13 cellular contexts compared by ENCODE assay signal in genomic region chr21:32565856-32566465, GRCh38.
"Had no signal": no experiment of that assay in that cellular context is flagged by ENCODE, and none has a peak within 500 bp of the region (broad histone marks: within the 10 kb centered on the region; RNA-seq: fewer than 3 reads in every experiment).

No MANE protein-coding gene starts in this region.

- H3K4me3 ChIP-seq: heart left ventricle had no signal

- ATAC-seq: activated T-helper 17 cell treated with anti-CD3 and anti-CD28 coated beads, Interleukin-2, amount 50 U/mL, for 72 hours; heart left ventricle; natural killer cell treated with Interleukin-12 subunit alpha and Interleukin-12 subunit beta and Interleukin-15 and Interleukin-18, amount 100 ng/mL, for 72 hours had no signal

- DNase-seq: activated CD4-positive, alpha-beta T cell treated with anti-CD3 and anti-CD28 coated beads, Interleukin-2, amount 50 U/mL, for 48 hours; activated naive CD4-positive, alpha-beta T cell treated with anti-CD3 and anti-CD28 coated beads for 36 hours; cerebellar nuclear complex; dermis blood vessel endothelial cell; foreskin melanocyte; heart left ventricle; immature natural killer cell; nucleus accumbens; stimulated activated naive CD4-positive, alpha-beta T cell; trophoblast cell; WERI-Rb-1 had no signal

- H3K27ac Mint-ChIP-seq: activated naive CD4-positive, alpha-beta T cell treated with anti-CD3 and anti-CD28 coated beads for 36 hours; activated T-helper 17 cell treated with anti-CD3 and anti-CD28 coated beads, Interleukin-2, amount 50 U/mL, for 72 hours; natural killer cell treated with Interleukin-12 subunit alpha and Interleukin-12 subunit beta and Interleukin-15 and Interleukin-18, amount 100 ng/mL, for 72 hours had no signal

- H3K9me3 Mint-ChIP-seq: activated T-helper 17 cell treated with anti-CD3 and anti-CD28 coated beads, Interleukin-2, amount 50 U/mL, for 72 hours; natural killer cell treated with Interleukin-12 subunit alpha and Interleukin-12 subunit beta and Interleukin-15 and Interleukin-18, amount 100 ng/mL, for 72 hours had no signal

- H3K4me3 Mint-ChIP-seq: activated naive CD4-positive, alpha-beta T cell treated with anti-CD3 and anti-CD28 coated beads for 36 hours; activated T-helper 17 cell treated with anti-CD3 and anti-CD28 coated beads, Interleukin-2, amount 50 U/mL, for 72 hours; natural killer cell treated with Interleukin-12 subunit alpha and Interleukin-12 subunit beta and Interleukin-15 and Interleukin-18, amount 100 ng/mL, for 72 hours had no signal

- H3K27me3 Mint-ChIP-seq: activated T-helper 17 cell treated with anti-CD3 and anti-CD28 coated beads, Interleukin-2, amount 50 U/mL, for 72 hours; natural killer cell treated with Interleukin-12 subunit alpha and Interleukin-12 subunit beta and Interleukin-15 and Interleukin-18, amount 100 ng/mL, for 72 hours had no signal
